ENCODE assay signal across 17 cellular contexts in the genomic region with DNA sequence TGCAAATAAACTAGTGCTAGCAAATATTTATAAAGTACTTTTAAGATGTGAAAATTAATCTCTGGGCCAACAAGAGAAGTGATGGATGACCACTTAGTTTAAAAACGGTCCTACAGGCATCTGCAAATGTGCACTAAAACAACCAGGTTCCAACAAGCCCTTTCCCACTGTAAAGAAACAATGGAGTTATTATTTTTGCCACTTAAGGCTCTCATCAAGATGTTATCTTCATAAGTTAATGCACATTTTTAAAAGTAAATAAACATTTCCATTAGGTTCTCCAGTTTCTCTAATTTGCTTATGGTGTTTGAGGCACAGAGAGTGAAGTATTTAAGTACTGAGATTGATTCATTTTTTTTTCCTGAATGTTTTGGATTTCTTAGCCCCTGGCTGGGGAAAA. TPM values are rescaled to one million over a fixed set of nuclear protein-coding genes. Genes with fewer than 3 reads are reported as not detected.
DNase-seq lines count a peak whose midpoint lies in the region; ATAC-seq and TF ChIP-seq lines count a peak whose summit lies in the region.
"Had no signal": no experiment of that assay in that cellular context is flagged by ENCODE, and none has a peak within 500 bp of the region (broad histone marks: within the 10 kb centered on the region; RNA-seq: fewer than 3 reads in every experiment).

No MANE protein-coding gene starts in this region.

- H3K36me3 ChIP-seq in PC-3 (ENCODE audit: low read depth, low read length), result 0 out of 2 replicates have a peak, but pooled peaks cover 2% of the 10 kb centered on the region

- no peaks in the 10 kb centered on the region for H3K9me2 ChIP-seq in PC-3 (replicated peaks; ENCODE audit: low read length)

- H3K27ac Mint-ChIP-seq in natural killer cell treated with Interleukin-12 subunit alpha and Interleukin-12 subunit beta and Interleukin-15 and Interleukin-18, amount 100 ng/mL, for 72 hours, result no peak overlapping the region
- no peak overlapping the region for H3K27ac Mint-ChIP-seq in activated CD8-positive, alpha-beta T cell treated with anti-CD3 and anti-CD28 coated beads for 36 hours

- intact Hi-C loops in PC-3 (cut with micrococcal nuclease), result no loop called here
- intact Hi-C loops in activated CD8-positive, alpha-beta T cell treated with anti-CD3 and anti-CD28 coated beads for 36 hours (cut with micrococcal nuclease), result no loop called here

- H2AFZ ChIP-seq in PC-3 (ENCODE audit: low read length), result peak overlapping the region; percentile 18; the same call in 1 of the 2 replicates

- no TSS peak for BruUV-seq in PC-3 (replicated peaks; lab: Mats Ljungman, UMichigan)

- POLR2A ChIA-PET in PC-3 (lab: Charles Lee; ENCODE audit: unreplicated experiment), result no interaction called here
- POLR2A ChIA-PET in activated CD8-positive, alpha-beta T cell treated with anti-CD3 and anti-CD28 coated beads for 36 hours (lab: Charles Lee), result no interaction called here

- DNase-seq in DMS53 (lab: John Stamatoyannopoulos, UW), result peak; percentile 8
- no peak for DNase-seq in DMS53 treated with DMSO at 0.1 percent for 48 hours (lab: John Stamatoyannopoulos, UW; ENCODE audit: unreplicated experiment)
- DNase-seq in NCI-H1105 (lab: John Stamatoyannopoulos, UW), result peak; percentile 65
- DNase-seq in PC-3, result no peak
- DNase-seq in renal cortical epithelial cell (ENCODE audit: low read depth), result peak; percentile 19
- no peak for DNase-seq in nucleus accumbens (lab: John Stamatoyannopoulos, UW)
- DNase-seq in natural killer cell treated with Interleukin-12 subunit alpha and Interleukin-12 subunit beta and Interleukin-15 and Interleukin-18, amount 100 ng/mL, for 72 hours (ENCODE audit: low spot score), result no peak
- DNase-seq in activated CD8-positive, alpha-beta T cell treated with anti-CD3 and anti-CD28 coated beads for 36 hours, result no peak
- DNase-seq: COR-L47, DMS 273 treated with DMSO at 0.1 percent for 48 hours, NCI-H187, NCI-H2171 treated with DMSO at 0.1 percent for 48 hours, NCI-H446, OCI-M1, RPMI8226, SHP77 treated with DMSO at 0.1 percent for 48 hours had no signal

- peaks cover 22% of the 10 kb centered on the region for H3K4me1 ChIP-seq in PC-3 (ENCODE audit: insufficient read depth, low read length)

- TF ChIP-seq CTCF in PC-3 (conservative IDR thresholded peaks at IDR 0.05; ENCODE audit: low read depth, low read length), result no peak
- TF ChIP-seq CTCF in activated CD8-positive, alpha-beta T cell treated with anti-CD3 and anti-CD28 coated beads for 36 hours (IDR thresholded peaks at IDR 0.05), result no peak

- no peaks in the 10 kb centered on the region for H3K79me2 ChIP-seq in PC-3 (ENCODE audit: low read length)

- no peak overlapping the region for H3K4me3 ChIP-seq in PC-3 (ENCODE audit: low read length)

- no peak overlapping the region for H3K9ac ChIP-seq in PC-3 (ENCODE audit: low read length)

- H3F3A ChIP-seq in PC-3 (ENCODE audit: low read length, unreplicated experiment), result no peaks in the 10 kb centered on the region

- H3K27me3 ChIP-seq in PC-3 (ENCODE audit: low read length), result no peaks in the 10 kb centered on the region

- H3K4me3 Mint-ChIP-seq in natural killer cell treated with Interleukin-12 subunit alpha and Interleukin-12 subunit beta and Interleukin-15 and Interleukin-18, amount 100 ng/mL, for 72 hours, result no peak overlapping the region
- H3K4me3 Mint-ChIP-seq in activated CD8-positive, alpha-beta T cell treated with anti-CD3 and anti-CD28 coated beads for 36 hours, result no peak overlapping the region

- CTCF ChIA-PET in PC-3 (lab: Charles Lee), result interaction anchor here (1.0 kb wide), 1 partner anchor 224 kb away, joined by 3 read pairs; no protein-coding TSS in a partner anchor
- CTCF ChIA-PET in activated CD8-positive, alpha-beta T cell treated with anti-CD3 and anti-CD28 coated beads for 36 hours (lab: Charles Lee), result no interaction called here

- ATAC-seq in PC-3, result no peak
- ATAC-seq in natural killer cell treated with Interleukin-12 subunit alpha and Interleukin-12 subunit beta and Interleukin-15 and Interleukin-18, amount 100 ng/mL, for 72 hours, result no peak
- ATAC-seq in activated CD8-positive, alpha-beta T cell treated with anti-CD3 and anti-CD28 coated beads for 36 hours, result no peak

- no peaks in the 10 kb centered on the region for H4K20me1 ChIP-seq in PC-3 (ENCODE audit: low read length)

- H3K36me3 Mint-ChIP-seq in natural killer cell treated with Interleukin-12 subunit alpha and Interleukin-12 subunit beta and Interleukin-15 and Interleukin-18, amount 100 ng/mL, for 72 hours, result no peaks in the 10 kb centered on the region
- H3K36me3 Mint-ChIP-seq in activated CD8-positive, alpha-beta T cell treated with anti-CD3 and anti-CD28 coated beads for 36 hours (ENCODE audit: low read depth), result no peaks in the 10 kb centered on the region

- no peaks in the 10 kb centered on the region for H3K4me1 Mint-ChIP-seq in natural killer cell treated with Interleukin-12 subunit alpha and Interleukin-12 subunit beta and Interleukin-15 and Interleukin-18, amount 100 ng/mL, for 72 hours (ENCODE audit: low read depth in 2 of 2)
- no peaks in the 10 kb centered on the region for H3K4me1 Mint-ChIP-seq in activated CD8-positive, alpha-beta T cell treated with anti-CD3 and anti-CD28 coated beads for 36 hours (ENCODE audit: low read depth)

- 0 out of 2 replicates have a peak overlapping the region, but pooled peaks have one; percentile 45 for H3K4me2 ChIP-seq in PC-3 (ENCODE audit: low read length)

- no peaks in the 10 kb centered on the region for H3K9me3 Mint-ChIP-seq in natural killer cell treated with Interleukin-12 subunit alpha and Interleukin-12 subunit beta and Interleukin-15 and Interleukin-18, amount 100 ng/mL, for 72 hours
- H3K9me3 Mint-ChIP-seq in activated CD8-positive, alpha-beta T cell treated with anti-CD3 and anti-CD28 coated beads for 36 hours, result no peaks in the 10 kb centered on the region

- H3K27ac ChIP-seq in PC-3 (ENCODE audit: low read length), result no peak overlapping the region
- H3K27ac ChIP-seq: 22Rv1 had no signal

- no peaks in the 10 kb centered on the region; the same call in 1 of the 2 replicates for H3K9me3 ChIP-seq in PC-3 (ENCODE audit: low read length)

- no peaks in the 10 kb centered on the region for H3K27me3 Mint-ChIP-seq in natural killer cell treated with Interleukin-12 subunit alpha and Interleukin-12 subunit beta and Interleukin-15 and Interleukin-18, amount 100 ng/mL, for 72 hours
- peaks cover 2% of the 10 kb centered on the region for H3K27me3 Mint-ChIP-seq in activated CD8-positive, alpha-beta T cell treated with anti-CD3 and anti-CD28 coated beads for 36 hours

RNA-seq across cellular contexts. Expression of gene ABI3BP, which starts 20.9 kb away (rescaled TPM):
- total RNA-seq in PC-3 (2014; rRNA removed) (23.4 and 31.6 TPM in 2 replicates), renal cortical epithelial cell (0.69 and 52.6 TPM in 2 replicates)
- not detected for total RNA-seq in natural killer cell treated with Interleukin-12 subunit alpha and Interleukin-12 subunit beta and Interleukin-15 and Interleukin-18, amount 100 ng/mL, for 72 hours
- not detected for total RNA-seq in activated CD8-positive, alpha-beta T cell treated with anti-CD3 and anti-CD28 coated beads for 36 hours

Comparison
In these comparisons a context has a peak if more than half of its experiments do, and no peak if none do; other contexts are left out.
1. DNase-seq: peak in DMS53 (single experiment), NCI-H1105 (single experiment) and renal cortical epithelial cell (single experiment); none in DMS53 treated with DMSO at 0.1 percent for 48 hours (single experiment), PC-3 (single experiment), nucleus accumbens (0 of 56), natural killer cell treated with Interleukin-12 subunit alpha and Interleukin-12 subunit beta and Interleukin-15 and Interleukin-18, amount 100 ng/mL, for 72 hours (single experiment) and activated CD8-positive, alpha-beta T cell treated with anti-CD3 and anti-CD28 coated beads for 36 hours (single experiment).